8 cellular contexts compared by ENCODE assay signal in the genomic region with DNA sequence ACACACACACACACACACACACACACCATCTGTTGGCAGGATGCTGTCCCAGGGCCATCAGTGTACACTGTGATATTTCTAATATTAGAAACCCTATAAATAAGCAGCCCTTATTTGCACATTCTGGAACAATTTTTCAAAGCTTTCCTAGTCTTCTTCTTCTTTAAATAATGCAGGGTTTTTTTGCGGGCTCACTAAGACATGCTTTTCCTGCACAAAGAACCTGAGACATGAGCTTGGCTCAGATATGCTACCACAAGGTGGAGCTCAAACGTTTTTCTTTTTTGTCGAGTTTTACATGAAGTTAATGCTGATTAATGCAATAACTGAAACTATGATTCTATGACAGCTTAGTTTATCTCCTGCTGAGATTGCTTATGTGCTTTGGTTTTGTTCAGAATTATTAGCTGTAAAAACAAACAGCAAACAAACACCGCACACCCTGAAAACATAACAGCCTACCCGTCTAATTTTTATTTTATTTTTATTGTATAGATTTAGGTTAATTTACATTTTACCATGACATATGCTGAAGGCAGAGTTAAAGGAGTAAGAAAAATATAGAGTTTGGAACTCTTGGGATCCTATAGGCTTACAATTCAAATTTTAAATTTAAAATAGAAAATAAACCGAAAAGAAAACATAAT.
DNase-seq lines count a peak whose midpoint lies in the region; ATAC-seq lines count a peak whose summit lies in the region.

No MANE protein-coding gene starts in this region.

- peak; percentile 75 for ATAC-seq in GM19351 (IDR thresholded peaks at IDR 0.05; ENCODE audit: unreplicated experiment)
- no peak for ATAC-seq in GM21360 (IDR thresholded peaks at IDR 0.05; ENCODE audit: unreplicated experiment)

- DNase-seq in D341Med (ENCODE audit: low spot score) (peak; percentile 55), NCI-H748 treated with DMSO at 0.1 percent for 48 hours (lab: John Stamatoyannopoulos, UW) (peak; percentile 15), dermis blood vessel endothelial cell (peak; percentile 81), medulla oblongata (ENCODE audit: extremely low spot score) (peak; percentile 74), NOMO-1 treated with dmso at 0.1 percent for 144 hours (lab: John Stamatoyannopoulos, UW; ENCODE audit: unreplicated experiment) (no peak)
- DNase-seq in NK-92 treated with Interleukin-12 subunit alpha and Interleukin-12 subunit beta, amount 100 ng/mL, for 24 hours (lab: John Stamatoyannopoulos, UW) = no peak

Comparison
In these comparisons a context has a peak if more than half of its experiments do, and no peak if none do; other contexts are left out.
1. DNase-seq: peak in D341Med (single experiment), NCI-H748 treated with DMSO at 0.1 percent for 48 hours (single experiment), dermis blood vessel endothelial cell (single experiment) and medulla oblongata (single experiment); none in NK-92 treated with Interleukin-12 subunit alpha and Interleukin-12 subunit beta, amount 100 ng/mL, for 24 hours (single experiment) and NOMO-1 treated with dmso at 0.1 percent for 144 hours (single experiment).